In genomic region chr22:30637701-30638114, GRCh38 we compare ENCODE assay signal across 6 cellular contexts. TPM values are rescaled to one million over a fixed set of nuclear protein-coding genes. Genes with fewer than 3 reads are reported as not detected.
DNase-seq lines count a peak whose midpoint lies in the region; ATAC-seq and TF ChIP-seq lines count a peak whose summit lies in the region.

No MANE protein-coding gene starts in this region.

- H3K27me3 ChIP-seq in skeletal muscle tissue (ENCODE audit: control insufficient read depth in 3 of 3, insufficient read depth in 3 of 3, low read length in 3 of 3): no peaks in the 10 kb centered on the region

- peaks cover 53 to 62% (median 58%) of the 10 kb centered on the region in 3 donors for H3K4me1 ChIP-seq in skeletal muscle tissue (ENCODE audit: control insufficient read depth in 3 of 3, insufficient read depth in 3 of 3, low read length in 3 of 3)

- H3K9ac ChIP-seq in skeletal muscle tissue (ENCODE audit: low read depth in 1 of 3, low read length in 3 of 3): peak overlapping the region; percentile 60 to 98 (median 93)

- H3K9me3 Mint-ChIP-seq in activated CD4-positive, alpha-beta T cell treated with anti-CD3 and anti-CD28 coated beads, Interleukin-2, amount 10 ng/mL, durations not matched to agents 7 days and 5 days: peaks cover 3% of the 10 kb centered on the region
- H3K9me3 Mint-ChIP-seq in chondrocyte (ENCODE audit: low read depth): no peaks in the 10 kb centered on the region

- H3K9me3 ChIP-seq in skeletal muscle tissue (ENCODE audit: control insufficient read depth in 3 of 3, low read length in 3 of 3): no peaks in the 10 kb centered on the region

- no peaks in the 10 kb centered on the region for H3K27me3 Mint-ChIP-seq in activated CD4-positive, alpha-beta T cell treated with anti-CD3 and anti-CD28 coated beads, Interleukin-2, amount 10 ng/mL, durations not matched to agents 7 days and 5 days
- H3K27me3 Mint-ChIP-seq in chondrocyte (ENCODE audit: low read depth): no peaks in the 10 kb centered on the region

- DNase-seq in activated CD4-positive, alpha-beta T cell treated with anti-CD3 and anti-CD28 coated beads, Interleukin-2, amount 10 ng/mL, durations not matched to agents 7 days and 5 days: no peak
- no peak for DNase-seq in activated CD4-positive, alpha-beta T cell treated with anti-CD3 and anti-CD28 coated beads, Interleukin-2, amount 50 U/mL, for 4 hours
- DNase-seq in chondrocyte (ENCODE audit: low spot score): no peak
- DNase-seq in SW 1271 (lab: John Stamatoyannopoulos, UW): no peak

- CTCF ChIA-PET in activated CD4-positive, alpha-beta T cell treated with anti-CD3 and anti-CD28 coated beads, Interleukin-2, amount 10 ng/mL, durations not matched to agents 7 days and 5 days (lab: Charles Lee): interaction anchor here (1.1 to 1.6 kb wide), 3 partner anchors 12 to 447 kb away, joined by 3 to 10 read pairs (median 5); no protein-coding TSS in a partner anchor

- ATAC-seq in GM19463 (IDR thresholded peaks at IDR 0.05; ENCODE audit: unreplicated experiment): no peak

- peaks cover 9% of the 10 kb centered on the region for H3K36me3 Mint-ChIP-seq in activated CD4-positive, alpha-beta T cell treated with anti-CD3 and anti-CD28 coated beads, Interleukin-2, amount 10 ng/mL, durations not matched to agents 7 days and 5 days (ENCODE audit: low read depth)
- H3K36me3 Mint-ChIP-seq in chondrocyte (ENCODE audit: low read depth): no peaks in the 10 kb centered on the region

- H3K36me3 ChIP-seq in skeletal muscle tissue (ENCODE audit: control insufficient read depth in 3 of 3, insufficient read depth in 3 of 3, low read length in 3 of 3): no peaks in the 10 kb centered on the region

- H3K27ac Mint-ChIP-seq in activated CD4-positive, alpha-beta T cell treated with anti-CD3 and anti-CD28 coated beads, Interleukin-2, amount 10 ng/mL, durations not matched to agents 7 days and 5 days: no peak overlapping the region
- H3K27ac Mint-ChIP-seq in chondrocyte (ENCODE audit: unreplicated experiment): no peak overlapping the region

- peak overlapping the region; percentile 88 to 98 (median 94) for H3K4me3 ChIP-seq in skeletal muscle tissue (ENCODE audit: low read length in 3 of 3)

- H3K27ac ChIP-seq in skeletal muscle tissue (ENCODE audit: low read depth, low read length): peak overlapping the region; percentile 92

- POLR2A ChIA-PET in activated CD4-positive, alpha-beta T cell treated with anti-CD3 and anti-CD28 coated beads, Interleukin-2, amount 10 ng/mL, durations not matched to agents 7 days and 5 days (lab: Charles Lee): no interaction called here

- peaks cover 27% of the 10 kb centered on the region for H3K4me1 Mint-ChIP-seq in activated CD4-positive, alpha-beta T cell treated with anti-CD3 and anti-CD28 coated beads, Interleukin-2, amount 10 ng/mL, durations not matched to agents 7 days and 5 days
- H3K4me1 Mint-ChIP-seq in chondrocyte (ENCODE audit: low read depth): peaks cover 26% of the 10 kb centered on the region

- H3K4me3 Mint-ChIP-seq in activated CD4-positive, alpha-beta T cell treated with anti-CD3 and anti-CD28 coated beads, Interleukin-2, amount 10 ng/mL, durations not matched to agents 7 days and 5 days: peak overlapping the region; percentile 34
- H3K4me3 Mint-ChIP-seq in chondrocyte (ENCODE audit: unreplicated experiment): peak overlapping the region; percentile 85

- TF ChIP-seq CTCF in chondrocyte (IDR thresholded peaks at IDR 0.05): no peak

RNA-seq across cellular contexts. Expression of gene SLC35E4, which starts 2.1 kb away (rescaled TPM):
- total RNA-seq in activated CD4-positive, alpha-beta T cell treated with anti-CD3 and anti-CD28 coated beads, Interleukin-2, amount 10 ng/mL, durations not matched to agents 7 days and 5 days: 1 to 10 TPM; 1.8 to 2.5 TPM
- total RNA-seq in chondrocyte (5.3 to 7.9 TPM (median 7.6 TPM) in 3 replicates), skeletal muscle tissue (2.1 TPM)

RNA-seq across cellular contexts. Expression of gene DUSP18, which starts 30.0 kb away (rescaled TPM):
- total RNA-seq in activated CD4-positive, alpha-beta T cell treated with anti-CD3 and anti-CD28 coated beads, Interleukin-2, amount 10 ng/mL, durations not matched to agents 7 days and 5 days: 10 to 100 TPM in 1 of 2 experiments, 1 to 10 TPM in 1; 9.8 to 12.2 TPM
- total RNA-seq in chondrocyte (7.6 to 9.4 TPM (median 9.0 TPM) in 3 replicates), skeletal muscle tissue (1.0 TPM)

RNA-seq across cellular contexts. Expression of gene TCN2, which starts 30.7 kb away (rescaled TPM):
- under 1 TPM; 0.32 to 0.54 TPM for total RNA-seq in activated CD4-positive, alpha-beta T cell treated with anti-CD3 and anti-CD28 coated beads, Interleukin-2, amount 10 ng/mL, durations not matched to agents 7 days and 5 days
- total RNA-seq in chondrocyte: 10.4 to 14.9 TPM (median 11.5 TPM) in 3 replicates
- 5.2 TPM for total RNA-seq in skeletal muscle tissue

RNA-seq across cellular contexts. Expression of gene PES1, which starts 46.0 kb away (rescaled TPM):
- total RNA-seq in activated CD4-positive, alpha-beta T cell treated with anti-CD3 and anti-CD28 coated beads, Interleukin-2, amount 10 ng/mL, durations not matched to agents 7 days and 5 days: 10 to 100 TPM; 58.5 to 62.7 TPM
- total RNA-seq in chondrocyte (53.6 to 61.7 TPM (median 56.4 TPM) in 3 replicates), skeletal muscle tissue (43.3 TPM)

RNA-seq across cellular contexts. Expression of gene OSBP2, which starts 57.0 kb away (rescaled TPM):
- total RNA-seq in activated CD4-positive, alpha-beta T cell treated with anti-CD3 and anti-CD28 coated beads, Interleukin-2, amount 10 ng/mL, durations not matched to agents 7 days and 5 days: 1 to 10 TPM; 1.1 TPM
- total RNA-seq in chondrocyte (1.9 to 3.6 TPM (median 2.4 TPM) in 3 replicates), skeletal muscle tissue (4.7 TPM)
